In the genomic region with DNA sequence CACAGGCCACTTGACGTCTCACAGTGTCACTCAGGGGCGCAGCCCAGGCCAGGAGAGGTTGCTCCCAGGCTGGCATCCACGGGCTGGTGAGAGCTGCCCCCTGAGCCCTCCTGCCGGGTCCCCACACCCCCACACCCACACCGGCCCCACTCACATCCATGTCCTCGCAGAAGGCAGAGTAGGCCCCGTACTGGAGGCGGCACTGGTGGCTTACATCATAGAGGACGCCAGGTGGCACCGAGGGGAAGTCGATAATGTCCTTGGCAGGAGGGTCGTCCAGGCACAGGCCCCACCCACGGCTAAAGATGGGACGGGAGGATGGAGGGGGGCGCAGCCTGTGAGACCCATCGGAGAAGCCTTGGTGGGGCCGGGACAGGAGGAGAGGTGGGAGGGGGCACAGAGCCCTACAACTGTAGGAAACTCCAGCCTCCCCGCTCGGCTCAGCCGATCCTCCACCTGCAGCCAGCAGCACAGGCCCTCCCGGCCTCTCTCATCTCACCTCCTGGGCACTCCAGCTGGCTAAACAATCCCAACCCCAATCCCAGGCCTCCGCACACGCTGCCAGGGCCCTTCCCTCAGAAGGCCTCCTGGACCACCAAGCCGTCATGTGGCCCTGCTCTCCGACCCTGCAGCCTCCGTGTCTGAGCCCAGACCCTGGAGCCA, we compare ENCODE assay signal across 1 cellular context. TPM values are rescaled to one million over a fixed set of nuclear protein-coding genes. Genes with fewer than 3 reads are reported as not detected.
"Had no signal": no experiment of that assay in that cellular context is flagged by ENCODE, and none has a peak within 500 bp of the region (broad histone marks: within the 10 kb centered on the region; RNA-seq: fewer than 3 reads in every experiment).

No MANE protein-coding gene starts in this region.

RNA-seq across cellular contexts. Expression of gene ADAMTS7, which starts 33.8 kb away (rescaled TPM):
- polyA plus RNA-seq: naive thymus-derived CD8-positive, alpha-beta T cell had no signal
